14 cellular contexts compared by ENCODE assay signal in genomic region chr14:105879867-105880561, GRCh38.
DNase-seq lines count a peak whose midpoint lies in the region; ATAC-seq and TF ChIP-seq lines count a peak whose summit lies in the region.
"Had no signal": no experiment of that assay in that cellular context is flagged by ENCODE, and none has a peak within 500 bp of the region (broad histone marks: within the 10 kb centered on the region; RNA-seq: fewer than 3 reads in every experiment).

No MANE protein-coding gene starts in this region.

- no peak for TF ChIP-seq POLR2A in ovary (IDR thresholded peaks at IDR 0.05)

- no peak for TF ChIP-seq EP300 in ovary (IDR thresholded peaks at IDR 0.05)

- no peaks in the 10 kb centered on the region for H3K4me1 ChIP-seq in ovary (ENCODE audit: insufficient read depth)
- H3K4me1 ChIP-seq: psoas muscle had no signal

- TF ChIP-seq CTCF in dorsolateral prefrontal cortex (IDR thresholded peaks at IDR 0.05 in 54 of 56, conservative IDR thresholded peaks at IDR 0.05 in 2 of 56; ENCODE audit: low read depth in 1 of 56, partially characterized antibody in 56 of 56) = no peak
- TF ChIP-seq CTCF in ovary (IDR thresholded peaks at IDR 0.05) = no peak

- H3K27ac Mint-ChIP-seq in T-cell = peak overlapping the region in 1 of 2 donors; percentile 66

- intact Hi-C loops in dorsolateral prefrontal cortex (cut with DNase I) (no loop called here), ovary (cut with DNase I) (no loop called here)

- H3K27ac ChIP-seq in dorsolateral prefrontal cortex (no peak overlapping the region), ovary (no peak overlapping the region)
- H3K27ac ChIP-seq: brain microvascular endothelial cell, hepatocyte, psoas muscle had no signal

- H3K27me3 Mint-ChIP-seq in T-cell = peaks cover 21 to 42% of the 10 kb centered on the region in 2 donors

- DNase-seq in GDM1 (lab: John Stamatoyannopoulos, UW) = peak; percentile 94
- DNase-seq in T-cell = peak in 4 of 34 experiments; percentile 4 to 21 (median 12)
- peak in 6 of 10 donors; percentile 16 to 40 (median 28) for DNase-seq in dorsolateral prefrontal cortex
- peak in 4 of 5 donors; percentile 4 to 21 (median 7) for DNase-seq in ovary
- no peak for DNase-seq in GM03348 (ENCODE audit: low spot score)
- no peak for DNase-seq in T1000 (lab: John Stamatoyannopoulos, UW)
- no peak for DNase-seq in RPMI8226
- DNase-seq: brain microvascular endothelial cell; Karpas-422; stimulated activated CD4-positive, alpha-beta T cell treated with anti-CD3 and anti-CD28 coated beads, Interleukin-4, amount 100 ng/mL, for 1 hour; stimulated activated naive CD4-positive, alpha-beta T cell treated with Interleukin-2 at 50 U/mL for 16 hours had no signal

- no peaks in the 10 kb centered on the region for H3K9me3 Mint-ChIP-seq in T-cell

- H3K4me3 ChIP-seq in dorsolateral prefrontal cortex (no peak overlapping the region), ovary (no peak overlapping the region)
- H3K4me3 ChIP-seq: hepatocyte, psoas muscle had no signal

- H3K36me3 Mint-ChIP-seq in T-cell = no peaks in the 10 kb centered on the region

- no peaks in the 10 kb centered on the region for H3K9me3 ChIP-seq in ovary
- H3K9me3 ChIP-seq: psoas muscle had no signal

- peaks cover 0 to 74% (median 26%) of the 10 kb centered on the region in 45 donors for H3K27me3 ChIP-seq in dorsolateral prefrontal cortex
- no peaks in the 10 kb centered on the region for H3K27me3 ChIP-seq in ovary
- H3K27me3 ChIP-seq: brain microvascular endothelial cell, hepatocyte had no signal

- CTCF ChIA-PET in T-cell (lab: Charles Lee) = no interaction called here

- H3K4me1 Mint-ChIP-seq in T-cell = peaks cover 0 to 4% (median 0%) of the 10 kb centered on the region in 3 donors

- 85 to 91% (median 86%) methylated on average over 10 to 14 of the region's 14 CpGs for WGBS in ovary, 3 donors

- no peaks in the 10 kb centered on the region for H3K36me3 ChIP-seq in ovary
- H3K36me3 ChIP-seq: brain microvascular endothelial cell had no signal

- ATAC-seq in T-cell (replicated peaks in 1 of 4) = peak in 3 of 4 experiments; percentile 27 to 44 (median 28)
- no peak for ATAC-seq in HG03025 (IDR thresholded peaks at IDR 0.05; ENCODE audit: low FRiP score, unreplicated experiment)
- ATAC-seq: psoas muscle had no signal

- POLR2A ChIA-PET in T-cell (lab: Charles Lee) = no interaction called here

- peak overlapping the region in 2 of 3 donors; percentile 39 to 51 for H3K4me3 Mint-ChIP-seq in T-cell

Comparison
In these comparisons a context has a peak if more than half of its experiments do, and no peak if none do; other contexts are left out.
1. DNase-seq: peak in GDM1 (single experiment), dorsolateral prefrontal cortex (6 of 10) and ovary (4 of 5); none in GM03348 (single experiment), T1000 (single experiment) and RPMI8226 (single experiment).